In genomic region chr1:206106328-206107167, GRCh38 we compare ENCODE assay signal across 1 cellular context.
TF ChIP-seq lines count a peak whose summit lies in the region.

No MANE protein-coding gene starts in this region.

TF ChIP-seq in K562, 482 proteins besides CTCF, POLR2A, EP300 and RAD21 (continued from another document):
- TF ChIP-seq USF1 (CRISPR knock-in tag; IDR thresholded peaks at IDR 0.05), result no peak
